ENCODE assay signal across 26 cellular contexts in genomic region chr2:67948057-67948456, GRCh38.
"Had no signal": no experiment of that assay in that cellular context is flagged by ENCODE, and none has a peak within 500 bp of the region (broad histone marks: within the 10 kb centered on the region; RNA-seq: fewer than 3 reads in every experiment).

No MANE protein-coding gene starts in this region.

- ATAC-seq: effector memory CD8-positive, alpha-beta T cell; esophagus mucosa; gastrocnemius medialis; heart right ventricle; left cardiac atrium; left lung; left ventricle myocardium superior; lower lobe of right lung; mucosa of descending colon; naive thymus-derived CD8-positive, alpha-beta T cell had no signal

- H3K4me1 ChIP-seq: gastrocnemius medialis, left lung had no signal

- H3K9me3 ChIP-seq: gastrocnemius medialis, lower lobe of right lung, mucosa of descending colon had no signal

- H3K4me3 ChIP-seq: esophagus squamous epithelium, gastrocnemius medialis, heart right ventricle, left lung, lower lobe of right lung, mucosa of descending colon had no signal

- DNase-seq: cortex of kidney; effector CD8-positive, alpha-beta T cell; effector memory CD8-positive, alpha-beta T cell; endodermal cell; erythroblast; esophagus squamous epithelium; foreskin fibroblast; foreskin melanocyte; gastrocnemius medialis; glutamatergic neuron; head of caudate nucleus; heart right ventricle; hippocampal formation; left cardiac atrium; left lung; left ventricle myocardium superior; lower lobe of right lung; mesenchymal stem cell; mucosa of descending colon; naive B cell; naive thymus-derived CD8-positive, alpha-beta T cell had no signal

- FAIRE-seq: endometrium, islet of Langerhans, keratinocyte had no signal

- H3K27me3 ChIP-seq: gastrocnemius medialis, left lung had no signal

- H3K36me3 ChIP-seq: esophagus squamous epithelium, gastrocnemius medialis, heart right ventricle, left lung, lower lobe of right lung had no signal

- H3K27ac ChIP-seq: epithelial cell of prostate, esophagus squamous epithelium, gastrocnemius medialis, heart right ventricle, left lung, lower lobe of right lung had no signal
